ENCODE assay signal across 1 cellular context in genomic region chr5:71011194-71011792, GRCh38.
A peak's percentile ranks its signal among the peaks of the same experiment; 100 is the strongest.
TF ChIP-seq lines count a peak whose summit lies in the region.

No MANE protein-coding gene starts in this region.

TF ChIP-seq in HepG2, 621 proteins besides CTCF, POLR2A, EP300 and RAD21 (continued from another document and continues in another):
- TF ChIP-seq, protein P1, sequence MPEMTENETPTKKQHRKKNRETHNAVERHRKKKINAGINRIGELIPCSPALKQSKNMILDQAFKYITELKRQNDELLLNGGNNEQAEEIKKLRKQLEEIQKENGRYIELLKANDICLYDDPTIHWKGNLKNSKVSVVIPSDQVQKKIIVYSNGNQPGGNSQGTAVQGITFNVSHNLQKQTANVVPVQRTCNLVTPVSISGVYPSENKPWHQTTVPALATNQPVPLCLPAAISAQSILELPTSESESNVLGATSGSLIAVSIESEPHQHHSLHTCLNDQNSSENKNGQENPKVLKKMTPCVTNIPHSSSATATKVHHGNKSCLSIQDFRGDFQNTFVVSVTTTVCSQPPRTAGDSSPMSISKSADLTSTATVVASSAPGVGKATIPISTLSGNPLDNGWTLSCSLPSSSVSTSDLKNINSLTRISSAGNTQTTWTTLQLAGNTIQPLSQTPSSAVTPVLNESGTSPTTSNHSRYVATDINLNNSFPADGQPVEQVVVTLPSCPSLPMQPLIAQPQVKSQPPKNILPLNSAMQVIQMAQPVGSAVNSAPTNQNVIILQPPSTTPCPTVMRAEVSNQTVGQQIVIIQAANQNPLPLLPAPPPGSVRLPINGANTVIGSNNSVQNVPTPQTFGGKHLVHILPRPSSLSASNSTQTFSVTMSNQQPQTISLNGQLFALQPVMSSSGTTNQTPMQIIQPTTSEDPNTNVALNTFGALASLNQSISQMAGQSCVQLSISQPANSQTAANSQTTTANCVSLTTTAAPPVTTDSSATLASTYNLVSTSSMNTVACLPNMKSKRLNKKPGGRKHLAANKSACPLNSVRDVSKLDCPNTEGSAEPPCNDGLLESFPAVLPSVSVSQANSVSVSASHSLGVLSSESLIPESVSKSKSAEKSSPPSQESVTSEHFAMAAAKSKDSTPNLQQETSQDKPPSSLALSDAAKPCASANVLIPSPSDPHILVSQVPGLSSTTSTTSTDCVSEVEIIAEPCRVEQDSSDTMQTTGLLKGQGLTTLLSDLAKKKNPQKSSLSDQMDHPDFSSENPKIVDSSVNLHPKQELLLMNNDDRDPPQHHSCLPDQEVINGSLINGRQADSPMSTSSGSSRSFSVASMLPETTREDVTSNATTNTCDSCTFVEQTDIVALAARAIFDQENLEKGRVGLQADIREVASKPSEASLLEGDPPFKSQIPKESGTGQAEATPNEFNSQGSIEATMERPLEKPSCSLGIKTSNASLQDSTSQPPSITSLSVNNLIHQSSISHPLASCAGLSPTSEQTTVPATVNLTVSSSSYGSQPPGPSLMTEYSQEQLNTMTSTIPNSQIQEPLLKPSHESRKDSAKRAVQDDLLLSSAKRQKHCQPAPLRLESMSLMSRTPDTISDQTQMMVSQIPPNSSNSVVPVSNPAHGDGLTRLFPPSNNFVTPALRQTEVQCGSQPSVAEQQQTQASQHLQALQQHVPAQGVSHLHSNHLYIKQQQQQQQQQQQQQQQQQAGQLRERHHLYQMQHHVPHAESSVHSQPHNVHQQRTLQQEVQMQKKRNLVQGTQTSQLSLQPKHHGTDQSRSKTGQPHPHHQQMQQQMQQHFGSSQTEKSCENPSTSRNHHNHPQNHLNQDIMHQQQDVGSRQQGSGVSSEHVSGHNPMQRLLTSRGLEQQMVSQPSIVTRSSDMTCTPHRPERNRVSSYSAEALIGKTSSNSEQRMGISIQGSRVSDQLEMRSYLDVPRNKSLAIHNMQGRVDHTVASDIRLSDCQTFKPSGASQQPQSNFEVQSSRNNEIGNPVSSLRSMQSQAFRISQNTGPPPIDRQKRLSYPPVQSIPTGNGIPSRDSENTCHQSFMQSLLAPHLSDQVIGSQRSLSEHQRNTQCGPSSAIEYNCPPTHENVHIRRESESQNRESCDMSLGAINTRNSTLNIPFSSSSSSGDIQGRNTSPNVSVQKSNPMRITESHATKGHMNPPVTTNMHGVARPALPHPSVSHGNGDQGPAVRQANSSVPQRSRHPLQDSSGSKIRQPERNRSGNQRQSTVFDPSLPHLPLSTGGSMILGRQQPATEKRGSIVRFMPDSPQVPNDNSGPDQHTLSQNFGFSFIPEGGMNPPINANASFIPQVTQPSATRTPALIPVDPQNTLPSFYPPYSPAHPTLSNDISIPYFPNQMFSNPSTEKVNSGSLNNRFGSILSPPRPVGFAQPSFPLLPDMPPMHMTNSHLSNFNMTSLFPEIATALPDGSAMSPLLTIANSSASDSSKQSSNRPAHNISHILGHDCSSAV (CRISPR knock-in tag; IDR thresholded peaks at IDR 0.05; ENCODE audit: borderline replicate concordance), result no peak
- TF ChIP-seq ZNF772 (CRISPR knock-in tag; IDR thresholded peaks at IDR 0.05) (no peak), NR1H2 (CRISPR knock-in tag; IDR thresholded peaks at IDR 0.05; ENCODE audit: borderline replicate concordance, low read depth) (no peak), CREB3 (CRISPR knock-in tag; IDR thresholded peaks at IDR 0.05) (no peak), ZNF569 (CRISPR knock-in tag; IDR thresholded peaks at IDR 0.05; ENCODE audit: borderline replicate concordance) (0 out of 2 replicates have a peak, but pooled peaks have one; percentile 46), GFI1 (CRISPR knock-in tag; IDR thresholded peaks at IDR 0.05; ENCODE audit: borderline replicate concordance) (no peak), RFX5 (IDR thresholded peaks at IDR 0.05; ENCODE audit: low read depth, low read length) (no peak), ZNF580 (CRISPR knock-in tag; IDR thresholded peaks at IDR 0.05; ENCODE audit: borderline replicate concordance, low read depth) (no peak), ZNF879 (CRISPR knock-in tag; IDR thresholded peaks at IDR 0.05) (no peak), ZNF576 (CRISPR knock-in tag; IDR thresholded peaks at IDR 0.05) (no peak), CREM (IDR thresholded peaks at IDR 0.05) (no peak), CREM (CRISPR knock-in tag; IDR thresholded peaks at IDR 0.05) (no peak), NONO (IDR thresholded peaks at IDR 0.05) (no peak), NONO (CRISPR knock-in tag; conservative IDR thresholded peaks at IDR 0.05) (peak; percentile 38; the same call in 1 of the 2 replicates), ZXDC (CRISPR knock-in tag; IDR thresholded peaks at IDR 0.05) (no peak), ZNF670 (CRISPR knock-in tag; IDR thresholded peaks at IDR 0.05; ENCODE audit: borderline replicate concordance) (peak; percentile 24; the same call in 1 of the 2 replicates), PAWR (CRISPR knock-in tag; IDR thresholded peaks at IDR 0.05; ENCODE audit: borderline replicate concordance) (no peak), ZNF230 (CRISPR knock-in tag; IDR thresholded peaks at IDR 0.05) (no peak), THAP11 (CRISPR knock-in tag; IDR thresholded peaks at IDR 0.05) (no peak), ZNF749 (CRISPR knock-in tag; IDR thresholded peaks at IDR 0.05; ENCODE audit: borderline replicate concordance) (no peak), RBM39 (IDR thresholded peaks at IDR 0.05; ENCODE audit: low read depth, low read length, poor library complexity, severe bottlenecking) (no peak), KDM2A (CRISPR knock-in tag; IDR thresholded peaks at IDR 0.05; ENCODE audit: borderline replicate concordance, low read depth) (no peak), SMAD3 (CRISPR knock-in tag; IDR thresholded peaks at IDR 0.05) (no peak), ZUFSP (CRISPR knock-in tag; IDR thresholded peaks at IDR 0.05; ENCODE audit: borderline replicate concordance) (no peak), ZNF713 (CRISPR knock-in tag; IDR thresholded peaks at IDR 0.05) (no peak), MLLT10 (CRISPR knock-in tag; IDR thresholded peaks at IDR 0.05) (no peak), ZNF549 (CRISPR knock-in tag; IDR thresholded peaks at IDR 0.05) (no peak), ZNF616 (CRISPR knock-in tag; IDR thresholded peaks at IDR 0.05; ENCODE audit: low read depth) (no peak), HES4 (CRISPR knock-in tag; IDR thresholded peaks at IDR 0.05; ENCODE audit: borderline replicate concordance) (no peak), SNAPC4 (CRISPR knock-in tag; IDR thresholded peaks at IDR 0.05) (no peak), ZNF414 (CRISPR knock-in tag; IDR thresholded peaks at IDR 0.05) (no peak)
- TF ChIP-seq, protein P2, sequence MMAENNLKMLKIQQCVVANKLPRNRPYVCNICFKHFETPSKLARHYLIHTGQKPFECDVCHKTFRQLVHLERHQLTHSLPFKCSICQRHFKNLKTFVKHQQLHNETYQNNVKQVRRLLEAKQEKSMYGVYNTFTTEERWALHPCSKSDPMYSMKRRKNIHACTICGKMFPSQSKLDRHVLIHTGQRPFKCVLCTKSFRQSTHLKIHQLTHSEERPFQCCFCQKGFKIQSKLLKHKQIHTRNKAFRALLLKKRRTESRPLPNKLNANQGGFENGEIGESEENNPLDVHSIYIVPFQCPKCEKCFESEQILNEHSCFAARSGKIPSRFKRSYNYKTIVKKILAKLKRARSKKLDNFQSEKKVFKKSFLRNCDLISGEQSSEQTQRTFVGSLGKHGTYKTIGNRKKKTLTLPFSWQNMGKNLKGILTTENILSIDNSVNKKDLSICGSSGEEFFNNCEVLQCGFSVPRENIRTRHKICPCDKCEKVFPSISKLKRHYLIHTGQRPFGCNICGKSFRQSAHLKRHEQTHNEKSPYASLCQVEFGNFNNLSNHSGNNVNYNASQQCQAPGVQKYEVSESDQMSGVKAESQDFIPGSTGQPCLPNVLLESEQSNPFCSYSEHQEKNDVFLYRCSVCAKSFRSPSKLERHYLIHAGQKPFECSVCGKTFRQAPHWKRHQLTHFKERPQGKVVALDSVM (CRISPR knock-in tag; IDR thresholded peaks at IDR 0.05), result no peak
- TF ChIP-seq, protein P3, sequence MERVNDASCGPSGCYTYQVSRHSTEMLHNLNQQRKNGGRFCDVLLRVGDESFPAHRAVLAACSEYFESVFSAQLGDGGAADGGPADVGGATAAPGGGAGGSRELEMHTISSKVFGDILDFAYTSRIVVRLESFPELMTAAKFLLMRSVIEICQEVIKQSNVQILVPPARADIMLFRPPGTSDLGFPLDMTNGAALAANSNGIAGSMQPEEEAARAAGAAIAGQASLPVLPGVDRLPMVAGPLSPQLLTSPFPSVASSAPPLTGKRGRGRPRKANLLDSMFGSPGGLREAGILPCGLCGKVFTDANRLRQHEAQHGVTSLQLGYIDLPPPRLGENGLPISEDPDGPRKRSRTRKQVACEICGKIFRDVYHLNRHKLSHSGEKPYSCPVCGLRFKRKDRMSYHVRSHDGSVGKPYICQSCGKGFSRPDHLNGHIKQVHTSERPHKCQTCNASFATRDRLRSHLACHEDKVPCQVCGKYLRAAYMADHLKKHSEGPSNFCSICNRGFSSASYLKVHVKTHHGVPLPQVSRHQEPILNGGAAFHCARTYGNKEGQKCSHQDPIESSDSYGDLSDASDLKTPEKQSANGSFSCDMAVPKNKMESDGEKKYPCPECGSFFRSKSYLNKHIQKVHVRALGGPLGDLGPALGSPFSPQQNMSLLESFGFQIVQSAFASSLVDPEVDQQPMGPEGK (CRISPR knock-in tag; IDR thresholded peaks at IDR 0.05), result peak; percentile 92
